2 cellular contexts compared by ENCODE assay signal in the genomic region with DNA sequence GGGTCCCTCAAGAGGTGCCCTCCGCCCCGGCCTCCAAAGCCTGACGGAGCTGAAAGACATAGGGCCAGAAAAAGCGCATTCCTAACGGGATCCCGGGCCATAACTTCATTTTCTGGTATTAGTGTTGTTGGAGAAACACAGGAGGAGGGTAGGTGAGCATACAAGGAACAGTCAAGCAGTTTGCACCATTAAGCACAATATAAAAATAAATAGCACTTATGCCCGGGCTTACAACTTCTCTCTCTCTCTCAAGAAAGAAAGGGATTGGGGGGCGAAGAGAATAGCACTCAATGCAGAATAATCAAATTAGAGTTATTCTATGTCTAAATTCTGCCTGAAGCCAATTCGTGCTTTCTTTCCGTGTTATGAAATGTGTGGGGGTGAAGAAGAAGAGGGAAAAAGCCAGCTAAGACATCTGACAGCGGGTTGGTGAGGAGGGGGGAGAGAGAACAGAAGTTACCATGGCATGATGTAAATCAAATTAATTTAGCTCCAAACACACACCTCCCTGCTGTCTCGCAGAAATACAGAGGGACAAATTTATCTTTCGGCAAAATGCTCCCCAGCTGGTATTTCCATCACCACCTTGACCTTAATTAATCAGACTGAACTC.
TF ChIP-seq lines count a peak whose summit lies in the region.

No MANE protein-coding gene starts in this region.

TF ChIP-seq in liver, 16 proteins besides CTCF, POLR2A, EP300 and RAD21:
- TF ChIP-seq, protein P1, sequence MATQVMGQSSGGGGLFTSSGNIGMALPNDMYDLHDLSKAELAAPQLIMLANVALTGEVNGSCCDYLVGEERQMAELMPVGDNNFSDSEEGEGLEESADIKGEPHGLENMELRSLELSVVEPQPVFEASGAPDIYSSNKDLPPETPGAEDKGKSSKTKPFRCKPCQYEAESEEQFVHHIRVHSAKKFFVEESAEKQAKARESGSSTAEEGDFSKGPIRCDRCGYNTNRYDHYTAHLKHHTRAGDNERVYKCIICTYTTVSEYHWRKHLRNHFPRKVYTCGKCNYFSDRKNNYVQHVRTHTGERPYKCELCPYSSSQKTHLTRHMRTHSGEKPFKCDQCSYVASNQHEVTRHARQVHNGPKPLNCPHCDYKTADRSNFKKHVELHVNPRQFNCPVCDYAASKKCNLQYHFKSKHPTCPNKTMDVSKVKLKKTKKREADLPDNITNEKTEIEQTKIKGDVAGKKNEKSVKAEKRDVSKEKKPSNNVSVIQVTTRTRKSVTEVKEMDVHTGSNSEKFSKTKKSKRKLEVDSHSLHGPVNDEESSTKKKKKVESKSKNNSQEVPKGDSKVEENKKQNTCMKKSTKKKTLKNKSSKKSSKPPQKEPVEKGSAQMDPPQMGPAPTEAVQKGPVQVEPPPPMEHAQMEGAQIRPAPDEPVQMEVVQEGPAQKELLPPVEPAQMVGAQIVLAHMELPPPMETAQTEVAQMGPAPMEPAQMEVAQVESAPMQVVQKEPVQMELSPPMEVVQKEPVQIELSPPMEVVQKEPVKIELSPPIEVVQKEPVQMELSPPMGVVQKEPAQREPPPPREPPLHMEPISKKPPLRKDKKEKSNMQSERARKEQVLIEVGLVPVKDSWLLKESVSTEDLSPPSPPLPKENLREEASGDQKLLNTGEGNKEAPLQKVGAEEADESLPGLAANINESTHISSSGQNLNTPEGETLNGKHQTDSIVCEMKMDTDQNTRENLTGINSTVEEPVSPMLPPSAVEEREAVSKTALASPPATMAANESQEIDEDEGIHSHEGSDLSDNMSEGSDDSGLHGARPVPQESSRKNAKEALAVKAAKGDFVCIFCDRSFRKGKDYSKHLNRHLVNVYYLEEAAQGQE (IDR thresholded peaks at IDR 0.05): no peak
- TF ChIP-seq JUND (IDR thresholded peaks at IDR 0.05): no peak
- no peak for TF ChIP-seq HNF4G (IDR thresholded peaks at IDR 0.05)
- TF ChIP-seq SP1 (IDR thresholded peaks at IDR 0.05): no peak
- TF ChIP-seq GABPA (IDR thresholded peaks at IDR 0.05 in 1 of 2, conservative IDR thresholded peaks at IDR 0.05 in 1 of 2): no peak
- TF ChIP-seq RXRA (IDR thresholded peaks at IDR 0.05): no peak
- TF ChIP-seq ZBTB33 (IDR thresholded peaks at IDR 0.05): no peak
- TF ChIP-seq EGR1 (IDR thresholded peaks at IDR 0.05; ENCODE audit: low read depth in 2 of 2): no peak
- TF ChIP-seq, protein P2, sequence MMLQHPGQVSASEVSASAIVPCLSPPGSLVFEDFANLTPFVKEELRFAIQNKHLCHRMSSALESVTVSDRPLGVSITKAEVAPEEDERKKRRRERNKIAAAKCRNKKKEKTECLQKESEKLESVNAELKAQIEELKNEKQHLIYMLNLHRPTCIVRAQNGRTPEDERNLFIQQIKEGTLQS (IDR thresholded peaks at IDR 0.05): no peak
- no peak for TF ChIP-seq MAX (IDR thresholded peaks at IDR 0.05)
- no peak for TF ChIP-seq YY1 (IDR thresholded peaks at IDR 0.05)
- TF ChIP-seq HNF4A (conservative IDR thresholded peaks at IDR 0.05): no peak
- TF ChIP-seq FOXA2 (IDR thresholded peaks at IDR 0.05): no peak
- TF ChIP-seq FOXA1 (IDR thresholded peaks at IDR 0.05): no peak
- no peak for TF ChIP-seq NR2F2 (IDR thresholded peaks at IDR 0.05)

TF ChIP-seq in HepG2, 621 proteins besides CTCF, POLR2A, EP300 and RAD21:
- TF ChIP-seq ARHGAP35 (CRISPR knock-in tag; IDR thresholded peaks at IDR 0.05; ENCODE audit: borderline replicate concordance): no peak
- TF ChIP-seq ZNF143 (CRISPR knock-in tag; IDR thresholded peaks at IDR 0.05): no peak
- no peak for TF ChIP-seq THAP8 (CRISPR knock-in tag; IDR thresholded peaks at IDR 0.05; ENCODE audit: borderline replicate concordance)
